ENCODE assay signal across 8 cellular contexts in the genomic region with DNA sequence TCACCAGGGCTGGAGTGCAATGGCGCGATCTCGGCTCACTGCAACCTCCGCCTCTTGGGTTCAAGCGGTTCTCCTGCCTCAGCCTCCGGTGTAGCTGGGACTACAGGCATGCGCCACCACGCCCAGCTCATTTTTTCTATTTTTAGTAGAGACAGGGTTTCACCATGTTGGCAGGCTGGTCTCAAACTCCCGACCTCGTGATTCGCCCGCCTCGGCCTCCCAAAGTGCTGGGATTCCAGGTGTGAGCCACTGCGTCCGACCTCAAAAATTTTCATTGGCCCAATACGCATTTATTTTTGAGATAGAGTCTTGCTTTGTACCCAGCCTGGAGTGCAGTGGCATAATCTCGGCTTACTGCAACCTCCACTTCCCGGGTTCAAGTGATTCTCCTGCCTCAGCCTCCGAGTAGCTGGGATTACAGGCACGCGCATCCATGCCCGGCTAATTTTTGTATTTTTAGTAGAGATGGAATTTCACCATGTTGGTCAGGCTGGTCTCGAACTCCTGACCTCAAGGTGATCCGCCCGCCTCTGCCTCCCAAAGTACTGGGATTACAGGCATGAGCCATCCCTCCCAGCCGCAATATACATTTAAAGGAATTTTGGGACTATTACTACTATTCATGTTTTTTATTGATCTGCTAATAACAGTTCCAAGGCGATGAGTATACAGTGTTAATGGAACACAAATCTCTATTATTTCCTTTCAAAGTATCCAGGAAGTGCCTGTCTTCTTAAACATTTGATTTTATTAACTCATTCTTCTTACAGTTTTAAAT. TPM values are rescaled to one million over a fixed set of nuclear protein-coding genes. Genes with fewer than 3 reads are reported as not detected.
DNase-seq lines count a peak whose midpoint lies in the region; ATAC-seq and TF ChIP-seq lines count a peak whose summit lies in the region.
"Not testable (repeated sequence)": the region's sequence is repeated elsewhere in the genome, so short reads cannot be mapped to it uniquely, and the experiment has no call there.

No MANE protein-coding gene starts in this region.

- H3K27me3 Mint-ChIP-seq in activated T-helper 1 cell treated with anti-CD3 and anti-CD28 coated beads, Interleukin-12 subunit alpha, Interleukin-12 subunit beta, Interleukin-2, Interleukin-4 antibody, amounts not matched to agents 30 ng/mL and 10 ng/mL and 1 ng/mL, durations not matched to agents 14 hours and 24 hours and 36 hours (ENCODE audit: insufficient read depth); naive thymus-derived CD8-positive, alpha-beta T cell; stimulated activated memory B cell treated with anti-CD40 and anti-IgM and Interleukin-4, amounts not matched to agents 10 μg/mL and 1 μg/mL and 100 μg/mL, for 72 hours: not testable (repeated sequence)

- DNase-seq in AG10803 (ENCODE audit: low read depth); Peyer's patch; activated T-helper 1 cell treated with anti-CD3 and anti-CD28 coated beads, Interleukin-12 subunit alpha, Interleukin-12 subunit beta, Interleukin-2, Interleukin-4 antibody, amounts not matched to agents 30 ng/mL and 10 ng/mL and 1 ng/mL, durations not matched to agents 14 hours and 24 hours and 36 hours (ENCODE audit: low spot score); heart left ventricle; naive thymus-derived CD8-positive, alpha-beta T cell: not testable (repeated sequence)

- not testable (repeated sequence) for H3K4me1 ChIP-seq in HEK293 (ENCODE audit: control insufficient read depth, insufficient read depth, low read length)
- H3K4me1 ChIP-seq in Peyer's patch, result peaks cover 0 to 27% (median 9%) of the 10 kb centered on the region in 4 donors
- H3K4me1 ChIP-seq in heart left ventricle, result peaks cover 0 to 33% (median 22%) of the 10 kb centered on the region in 12 donors

- H3K4me1 Mint-ChIP-seq in activated T-helper 1 cell treated with anti-CD3 and anti-CD28 coated beads, Interleukin-12 subunit alpha, Interleukin-12 subunit beta, Interleukin-2, Interleukin-4 antibody, amounts not matched to agents 30 ng/mL and 10 ng/mL and 1 ng/mL, durations not matched to agents 14 hours and 24 hours and 36 hours (ENCODE audit: low read depth), result peaks cover 25% of the 10 kb centered on the region
- H3K4me1 Mint-ChIP-seq in naive thymus-derived CD8-positive, alpha-beta T cell, result peaks cover 8 to 49% (median 32%) of the 10 kb centered on the region in 4 donors
- peaks cover 33% of the 10 kb centered on the region for H3K4me1 Mint-ChIP-seq in stimulated activated memory B cell treated with anti-CD40 and anti-IgM and Interleukin-4, amounts not matched to agents 10 μg/mL and 1 μg/mL and 100 μg/mL, for 72 hours

- not testable (repeated sequence) for H3K36me3 ChIP-seq in HEK293 (ENCODE audit: control insufficient read depth in 2 of 2, insufficient read depth in 1 of 2, low read length in 2 of 2); Peyer's patch; heart left ventricle

- POLR2A ChIA-PET in HEK293 (lab: Yijun Ruan, JAX), result not testable (repeated sequence)
- POLR2A ChIA-PET in naive thymus-derived CD8-positive, alpha-beta T cell (lab: Charles Lee), result interaction anchor here (0.7 to 2.9 kb wide), 5 partner anchors 12 to 57 kb away, joined by 3 to 78 read pairs (median 7); a partner anchor contains a TSS

- H3K4me3 Mint-ChIP-seq in activated T-helper 1 cell treated with anti-CD3 and anti-CD28 coated beads, Interleukin-12 subunit alpha, Interleukin-12 subunit beta, Interleukin-2, Interleukin-4 antibody, amounts not matched to agents 30 ng/mL and 10 ng/mL and 1 ng/mL, durations not matched to agents 14 hours and 24 hours and 36 hours, result peak overlapping the region; percentile 88
- peak overlapping the region; percentile 94 to 99 (median 98) for H3K4me3 Mint-ChIP-seq in naive thymus-derived CD8-positive, alpha-beta T cell
- H3K4me3 Mint-ChIP-seq in stimulated activated memory B cell treated with anti-CD40 and anti-IgM and Interleukin-4, amounts not matched to agents 10 μg/mL and 1 μg/mL and 100 μg/mL, for 72 hours, result peak overlapping the region; percentile 93

- H3K9me3 Mint-ChIP-seq in activated T-helper 1 cell treated with anti-CD3 and anti-CD28 coated beads, Interleukin-12 subunit alpha, Interleukin-12 subunit beta, Interleukin-2, Interleukin-4 antibody, amounts not matched to agents 30 ng/mL and 10 ng/mL and 1 ng/mL, durations not matched to agents 14 hours and 24 hours and 36 hours; naive thymus-derived CD8-positive, alpha-beta T cell; stimulated activated memory B cell treated with anti-CD40 and anti-IgM and Interleukin-4, amounts not matched to agents 10 μg/mL and 1 μg/mL and 100 μg/mL, for 72 hours: not testable (repeated sequence)

- H3K4me3 ChIP-seq in AG10803 (ENCODE audit: low read length), result peak overlapping the region; percentile 77
- not testable (repeated sequence) for H3K4me3 ChIP-seq in HEK293 (ENCODE audit: low read depth, low read length)
- H3K4me3 ChIP-seq in Peyer's patch, result peak overlapping the region in 2 of 4 donors; percentile 81 to 90
- peak overlapping the region in 9 of 12 donors; percentile 83 to 100 (median 90) for H3K4me3 ChIP-seq in heart left ventricle

- not testable (repeated sequence) for ATAC-seq in heart left ventricle; naive thymus-derived CD8-positive, alpha-beta T cell; stimulated activated memory B cell treated with anti-CD40 and anti-IgM and Interleukin-4, amounts not matched to agents 10 μg/mL and 1 μg/mL and 100 μg/mL, for 72 hours

- not testable (repeated sequence) for H3K27me3 ChIP-seq in Peyer's patch, heart left ventricle

- peak overlapping the region; percentile 97 for H3K27ac Mint-ChIP-seq in activated T-helper 1 cell treated with anti-CD3 and anti-CD28 coated beads, Interleukin-12 subunit alpha, Interleukin-12 subunit beta, Interleukin-2, Interleukin-4 antibody, amounts not matched to agents 30 ng/mL and 10 ng/mL and 1 ng/mL, durations not matched to agents 14 hours and 24 hours and 36 hours
- peak overlapping the region; percentile 91 to 100 (median 99) for H3K27ac Mint-ChIP-seq in naive thymus-derived CD8-positive, alpha-beta T cell
- peak overlapping the region; percentile 95 for H3K27ac Mint-ChIP-seq in stimulated activated memory B cell treated with anti-CD40 and anti-IgM and Interleukin-4, amounts not matched to agents 10 μg/mL and 1 μg/mL and 100 μg/mL, for 72 hours

- TF ChIP-seq POLR2A in Peyer's patch (IDR thresholded peaks at IDR 0.05); heart left ventricle (IDR thresholded peaks at IDR 0.05): not testable (repeated sequence)

- not testable (repeated sequence) for H3K9me3 ChIP-seq in HEK293 (ENCODE audit: control insufficient read depth, insufficient read depth, low read depth, low read length); Peyer's patch; heart left ventricle

- not testable (repeated sequence) for H3K27ac ChIP-seq in HEK293 (ENCODE audit: extremely low read depth, low read depth, low read length)
- H3K27ac ChIP-seq in Peyer's patch (peak overlapping the region; percentile 99 to 100 (median 100)), cingulate gyrus (ENCODE audit: low read depth, low read length) (peak overlapping the region; percentile 98), heart left ventricle (peak overlapping the region in 11 of 12 donors; percentile 98 to 100 (median 99))

- TF ChIP-seq CTCF in AG10803 (conservative IDR thresholded peaks at IDR 0.05; ENCODE audit: low read length); HEK293 (tag by site-specific recombination; IDR thresholded peaks at IDR 0.05); Peyer's patch (IDR thresholded peaks at IDR 0.05); heart left ventricle (IDR thresholded peaks at IDR 0.05): not testable (repeated sequence)

- 92 to 95% (median 93%) methylated on average over 27 of the region's 27 CpGs for WGBS in heart left ventricle, 4 donors

- H3K36me3 Mint-ChIP-seq in activated T-helper 1 cell treated with anti-CD3 and anti-CD28 coated beads, Interleukin-12 subunit alpha, Interleukin-12 subunit beta, Interleukin-2, Interleukin-4 antibody, amounts not matched to agents 30 ng/mL and 10 ng/mL and 1 ng/mL, durations not matched to agents 14 hours and 24 hours and 36 hours (ENCODE audit: low read depth), result peaks cover 15% of the 10 kb centered on the region
- H3K36me3 Mint-ChIP-seq in naive thymus-derived CD8-positive, alpha-beta T cell, result not testable (repeated sequence)
- H3K36me3 Mint-ChIP-seq in stimulated activated memory B cell treated with anti-CD40 and anti-IgM and Interleukin-4, amounts not matched to agents 10 μg/mL and 1 μg/mL and 100 μg/mL, for 72 hours, result peaks cover 12% of the 10 kb centered on the region

- intact Hi-C loops in activated T-helper 1 cell treated with anti-CD3 and anti-CD28 coated beads, Interleukin-12 subunit alpha, Interleukin-12 subunit beta, Interleukin-2, Interleukin-4 antibody, amounts not matched to agents 30 ng/mL and 10 ng/mL and 1 ng/mL, durations not matched to agents 14 hours and 24 hours and 36 hours (cut with micrococcal nuclease), result loop anchor here (2.0 to 5.0 kb wide), 3 partner anchors 313 to 1119 kb away; a partner anchor contains a TSS
- intact Hi-C loops in heart left ventricle (cut with DNase I), result loop anchor here in 2 of 10 donors (2.0 kb wide), 2 partner anchors 15 to 17 kb away; a partner anchor contains a TSS

- CTCF ChIA-PET in HEK293 (lab: Yijun Ruan, JAX), result interaction anchor here (0.6 kb wide), 1 partner anchor 184 kb away, joined by 3 read pairs; no protein-coding TSS in a partner anchor

RNA-seq across cellular contexts. Expression of a gene that starts 1.8 kb away (rescaled TPM):
- total RNA-seq in Peyer's patch (100 to 1,000 TPM in 1 of 4 donors, 10 to 100 TPM in 3; 57.6 to 182 (median 74.4) TPM), heart left ventricle (10 to 100 TPM; 29.4 to 55.4 (median 46.3) TPM)
- total RNA-seq in activated T-helper 1 cell treated with anti-CD3 and anti-CD28 coated beads, Interleukin-12 subunit alpha, Interleukin-12 subunit beta, Interleukin-2, Interleukin-4 antibody, amounts not matched to agents 30 ng/mL and 10 ng/mL and 1 ng/mL, durations not matched to agents 14 hours and 24 hours and 36 hours, result 179 and 194 TPM in 2 replicates
- 10 to 100 TPM; 29.8 to 39.3 TPM for polyA plus RNA-seq in heart left ventricle
- total RNA-seq in naive thymus-derived CD8-positive, alpha-beta T cell, result 100 to 1,000 TPM; 139 to 147 TPM
- 10 to 100 TPM; 51.6 to 80.6 (median 55.2) TPM for polyA plus RNA-seq in naive thymus-derived CD8-positive, alpha-beta T cell

RNA-seq across cellular contexts. Expression of a gene that starts 16.8 kb away (rescaled TPM):
- total RNA-seq in Peyer's patch (10 to 100 TPM in 1 of 4 donors, 1 to 10 TPM in 2, not detected in 1; 4.4 to 12.1 (median 5.4) TPM), heart left ventricle (10 to 100 TPM; 19.0 to 60.0 (median 33.8) TPM)
- total RNA-seq in activated T-helper 1 cell treated with anti-CD3 and anti-CD28 coated beads, Interleukin-12 subunit alpha, Interleukin-12 subunit beta, Interleukin-2, Interleukin-4 antibody, amounts not matched to agents 30 ng/mL and 10 ng/mL and 1 ng/mL, durations not matched to agents 14 hours and 24 hours and 36 hours, result 3.7 and 6.5 TPM in 2 replicates
- 10 to 100 TPM; 21.8 to 95.7 TPM for polyA plus RNA-seq in heart left ventricle
- 10 to 100 TPM; 11.5 to 12.0 TPM for total RNA-seq in naive thymus-derived CD8-positive, alpha-beta T cell
- polyA plus RNA-seq in naive thymus-derived CD8-positive, alpha-beta T cell, result 10 to 100 TPM; 45.3 to 62.1 (median 53.6) TPM
